8 cellular contexts compared by ENCODE assay signal in the genomic region with DNA sequence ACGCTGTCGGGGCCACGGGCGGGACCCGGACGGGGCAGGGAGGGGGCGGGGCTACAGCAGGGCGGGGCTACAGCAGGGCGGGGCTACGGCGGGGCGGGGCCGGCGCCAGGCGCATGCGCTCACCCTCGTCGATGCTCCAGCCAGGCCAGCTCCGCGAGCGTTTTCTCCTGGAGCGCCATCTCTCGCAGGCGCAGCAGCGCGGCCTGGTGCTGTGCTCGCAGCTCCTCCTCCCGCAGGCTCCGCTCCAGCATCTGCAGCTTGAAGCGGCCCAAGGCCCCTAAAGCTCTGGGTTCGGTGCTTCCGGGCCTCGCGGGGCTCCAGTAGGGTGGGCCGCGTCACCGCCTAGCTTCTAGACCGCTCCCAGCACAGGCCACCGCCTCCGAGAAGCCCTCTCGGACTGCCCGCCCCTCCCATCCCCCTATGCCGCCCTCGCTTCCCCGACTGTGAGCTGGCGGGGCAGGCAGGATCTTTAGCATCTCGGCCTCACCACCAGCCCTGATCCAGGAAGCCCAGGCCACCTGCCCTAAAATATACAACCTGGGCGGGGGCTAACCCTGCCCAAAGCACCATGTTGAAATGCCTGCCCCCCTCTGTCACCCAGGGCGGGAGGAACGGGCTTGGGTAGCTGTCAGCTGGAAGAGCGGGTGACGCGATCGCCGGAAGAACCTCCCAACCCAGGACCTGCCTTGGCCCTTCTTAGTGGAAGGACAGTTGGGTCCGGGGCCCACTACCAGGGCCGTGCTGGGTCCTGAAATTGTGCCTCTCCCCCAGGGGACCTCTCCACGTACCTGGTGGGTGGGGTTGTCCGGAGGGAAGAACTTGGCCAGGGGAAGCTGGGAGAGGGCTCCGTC. TPM values are rescaled to one million over a fixed set of nuclear protein-coding genes. Genes with fewer than 3 reads are reported as not detected.
DNase-seq lines count a peak whose midpoint lies in the region; ATAC-seq and TF ChIP-seq lines count a peak whose summit lies in the region.

No MANE protein-coding gene starts in this region.

- H3K9me3 ChIP-seq in ascending aorta: no peaks in the 10 kb centered on the region

- H3K4me3 ChIP-seq in Jurkat, Clone E6-1 (ENCODE audit: low read length): peak overlapping the region; percentile 44
- H3K4me3 ChIP-seq in ascending aorta: peak overlapping the region; percentile 53 to 66

- intact Hi-C loops in ascending aorta (cut with DNase I): no loop called here

- peaks cover 3 to 9% of the 10 kb centered on the region in 2 donors for H3K4me1 ChIP-seq in ascending aorta

- peak; percentile 67 for ATAC-seq in GM21390 (IDR thresholded peaks at IDR 0.05; ENCODE audit: unreplicated experiment)

- no peaks in the 10 kb centered on the region for H3K27me3 ChIP-seq in ascending aorta

- no peak overlapping the region for H3K27ac ChIP-seq in ascending aorta

- H3K36me3 ChIP-seq in ascending aorta: no peaks in the 10 kb centered on the region

- peak; percentile 78 for DNase-seq in CMK (ENCODE audit: low read depth)
- peak; percentile 55 for DNase-seq in Jurkat, Clone E6-1 (ENCODE audit: low read depth, low spot score)
- DNase-seq in T-helper 22 cell (ENCODE audit: low read depth): peak; percentile 73
- peak in 1 of 2 donors; percentile 81 for DNase-seq in ascending aorta (ENCODE audit: low spot score in 2 of 2)
- peak; percentile 73 to 75 for DNase-seq in hippocampal formation (lab: John Stamatoyannopoulos, UW)
- peak; percentile 77 for DNase-seq in retina
- DNase-seq in NCI-H1105 (lab: John Stamatoyannopoulos, UW): no peak

- TF ChIP-seq CTCF in ascending aorta (IDR thresholded peaks at IDR 0.05): no peak

RNA-seq across cellular contexts. Expression of gene QSOX2, which starts 21.9 kb away (rescaled TPM):
- 22.4 TPM for polyA plus RNA-seq in Jurkat, Clone E6-1 (2012; ENCODE audit: insufficient read depth, insufficient read length)
- total RNA-seq in ascending aorta: 3.7 TPM

RNA-seq across cellular contexts. Expression of gene CCDC187, which starts 36.4 kb away (rescaled TPM):
- polyA plus RNA-seq in Jurkat, Clone E6-1 (2012; ENCODE audit: insufficient read depth, insufficient read length): not detected
- under 0.01 TPM for total RNA-seq in ascending aorta

RNA-seq across cellular contexts. Expression of gene GPSM1, which starts 59.9 kb away (rescaled TPM):
- polyA plus RNA-seq in Jurkat, Clone E6-1 (2012; ENCODE audit: insufficient read depth, insufficient read length): 12.3 TPM
- 85.1 TPM for total RNA-seq in ascending aorta
